Comparison of ENCODE assay signal across 8 cellular contexts in the genomic region with DNA sequence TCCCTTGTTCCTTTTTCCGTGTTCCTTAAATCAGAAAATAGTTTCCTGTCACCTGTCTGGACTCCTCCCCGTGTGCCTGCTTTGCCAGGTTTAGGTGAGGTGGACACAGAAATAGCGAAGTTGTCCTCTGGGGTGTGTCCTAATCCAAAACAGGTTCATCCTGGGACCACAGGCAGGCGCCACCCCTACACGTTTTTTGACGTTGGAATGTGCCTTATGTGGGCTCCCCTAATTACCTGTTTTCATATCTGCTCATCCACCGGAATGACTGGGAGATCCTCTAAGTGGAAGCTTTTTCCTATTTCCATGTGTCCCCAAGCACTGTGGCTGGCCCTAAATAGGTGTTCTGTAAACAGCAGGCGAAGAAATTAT. TPM values are rescaled to one million over a fixed set of nuclear protein-coding genes. Genes with fewer than 3 reads are reported as not detected.
A peak's percentile ranks its signal among the peaks of the same experiment; 100 is the strongest.
DNase-seq lines count a peak whose midpoint lies in the region; ATAC-seq, FAIRE-seq and TF ChIP-seq lines count a peak whose summit lies in the region.

No MANE protein-coding gene starts in this region.

- FAIRE-seq in GM12892 (lab: Jason Lieb, UNC), result no peak

- peaks cover 4% of the 10 kb centered on the region; the same call in 1 of the 2 replicates for H3K9me3 ChIP-seq in HUES64 (ENCODE audit: insufficient read depth, low read depth, low read length)
- H3K9me3 ChIP-seq in ectodermal cell (ENCODE audit: control insufficient read depth, low read length), result peaks cover 2% of the 10 kb centered on the region
- no peaks in the 10 kb centered on the region for H3K9me3 ChIP-seq in psoas muscle

- ATAC-seq in GM18508 (IDR thresholded peaks at IDR 0.05; ENCODE audit: insufficient read depth, unreplicated experiment), result peak; percentile 5
- ATAC-seq in psoas muscle, result no peak
- no peak for ATAC-seq in HG03175 (IDR thresholded peaks at IDR 0.05; ENCODE audit: unreplicated experiment)

- WGBS in HUES64, result 66% methylated on average over 8 of the region's 8 CpGs
- 69 to 70% methylated on average over 8 of the region's 8 CpGs for WGBS in ectodermal cell, 2 experiments
- WGBS in psoas muscle, 3 donors, result 35 to 45% (median 44%) methylated on average over 8 of the region's 8 CpGs

- no peak for TF ChIP-seq POLR2A in GM12892 (IDR thresholded peaks at IDR 0.05; ENCODE audit: low read depth, low read length)

- no peaks in the 10 kb centered on the region for H3K36me3 ChIP-seq in HUES64 (ENCODE audit: insufficient read depth, low read length)
- no peaks in the 10 kb centered on the region for H3K36me3 ChIP-seq in ectodermal cell (ENCODE audit: control insufficient read depth, insufficient read depth, low read length)
- H3K36me3 ChIP-seq in psoas muscle (ENCODE audit: insufficient read depth in 1 of 2, low read depth in 1 of 2), result no peaks in the 10 kb centered on the region

- H3K4me1 ChIP-seq in HUES64 (ENCODE audit: insufficient read depth, low read length), result peaks cover 32% of the 10 kb centered on the region
- peaks cover 12% of the 10 kb centered on the region for H3K4me1 ChIP-seq in ectodermal cell (ENCODE audit: control insufficient read depth, insufficient read depth, low read length)
- H3K4me1 ChIP-seq in psoas muscle, result peaks cover 17% of the 10 kb centered on the region

- H3K4me3 ChIP-seq in HUES64 (ENCODE audit: low read length) (peak overlapping the region; percentile 23), ectodermal cell (ENCODE audit: insufficient read depth, low read depth, low read length) (peak overlapping the region; percentile 37), psoas muscle (peak overlapping the region; percentile 78)

- DNase-seq in psoas muscle (no peak), iPS-NIHi7 (ENCODE audit: extremely low spot score) (no peak), GM12892 (ENCODE audit: insufficient read length) (no peak)
- DNase-seq in stimulated activated CD4-positive, alpha-beta T cell treated with anti-CD3 and anti-CD28 coated beads, Interleukin-4, amount 100 ng/mL, for 24 hours, result no peak

- TF ChIP-seq CTCF in psoas muscle (IDR thresholded peaks at IDR 0.05), result no peak

- no peak overlapping the region; the same call in 1 of the 2 replicates for H3K9ac ChIP-seq in HUES64 (ENCODE audit: low read depth, low read length)

- no peak overlapping the region for H3K27ac ChIP-seq in HUES64 (ENCODE audit: low read depth, low read length)
- no peak overlapping the region for H3K27ac ChIP-seq in ectodermal cell (ENCODE audit: insufficient read depth, low read depth, low read length, poor library complexity, severe bottlenecking)
- H3K27ac ChIP-seq in psoas muscle, result peak overlapping the region; percentile 93

- H3K27me3 ChIP-seq in HUES64 (ENCODE audit: insufficient read depth, low read length) (peaks cover 44% of the 10 kb centered on the region), ectodermal cell (ENCODE audit: control insufficient read depth, insufficient read depth, low read length, poor library complexity, severe bottlenecking) (peaks cover 39% of the 10 kb centered on the region), psoas muscle (ENCODE audit: insufficient read depth in 3 of 3, low read length in 2 of 3) (no peaks in the 10 kb centered on the region)

- intact Hi-C loops in psoas muscle (cut with DNase I), result loop anchor here in 1 of 2 donors (5.0 kb wide), 1 partner anchor 49 kb away; a partner anchor contains a TSS

RNA-seq across cellular contexts. Expression of a gene that starts 49.0 kb away (rescaled TPM):
- polyA plus RNA-seq in HUES64 (2013, experiment 1 of 2), result 5.8 TPM
- 7.7 TPM for polyA plus RNA-seq in HUES64 (2013, experiment 2 of 2)
- polyA plus RNA-seq in ectodermal cell (2013, experiment 1 of 4), result 11.8 TPM
- polyA plus RNA-seq in ectodermal cell (2013, experiment 2 of 4), result 11.0 TPM
- polyA plus RNA-seq in ectodermal cell (2013, experiment 3 of 4), result 6.8 TPM
- polyA plus RNA-seq in ectodermal cell (2013, experiment 4 of 4), result 7.9 TPM
- total RNA-seq in psoas muscle, result 10 to 100 TPM; 14.0 to 47.4 (median 36.9) TPM
- polyA plus RNA-seq in psoas muscle, result 10 to 100 TPM in 1 of 3 donors, 1 to 10 TPM in 2; 2.7 to 10.6 (median 7.2) TPM
- 0.64 TPM for polyA plus RNA-seq in GM12892 (2012; ENCODE audit: missing spikeins)

RNA-seq across cellular contexts. Expression of a gene that starts 55.7 kb away (rescaled TPM):
- 81.1 TPM for polyA plus RNA-seq in HUES64 (2013, experiment 1 of 2)
- 93.8 TPM for polyA plus RNA-seq in HUES64 (2013, experiment 2 of 2)
- 167 TPM for polyA plus RNA-seq in ectodermal cell (2013, experiment 1 of 4)
- 175 TPM for polyA plus RNA-seq in ectodermal cell (2013, experiment 2 of 4)
- 171 TPM for polyA plus RNA-seq in ectodermal cell (2013, experiment 3 of 4)
- 189 TPM for polyA plus RNA-seq in ectodermal cell (2013, experiment 4 of 4)
- 10 to 100 TPM; 62.3 to 73.6 (median 65.4) TPM for total RNA-seq in psoas muscle
- polyA plus RNA-seq in psoas muscle, result 10 to 100 TPM; 50.5 to 58.6 (median 56.3) TPM
- polyA plus RNA-seq in GM12892 (2012; ENCODE audit: missing spikeins), result 81.9 TPM

Comparison
In these comparisons a context has a peak if more than half of its experiments do, and no peak if none do; other contexts are left out.
1. H3K4me3 ChIP-seq: peak in every context shown above with its lines; median percentile 78 in psoas muscle; 37 in ectodermal cell; 23 in HUES64.